ENCODE assay signal across 1 cellular context in the genomic region with DNA sequence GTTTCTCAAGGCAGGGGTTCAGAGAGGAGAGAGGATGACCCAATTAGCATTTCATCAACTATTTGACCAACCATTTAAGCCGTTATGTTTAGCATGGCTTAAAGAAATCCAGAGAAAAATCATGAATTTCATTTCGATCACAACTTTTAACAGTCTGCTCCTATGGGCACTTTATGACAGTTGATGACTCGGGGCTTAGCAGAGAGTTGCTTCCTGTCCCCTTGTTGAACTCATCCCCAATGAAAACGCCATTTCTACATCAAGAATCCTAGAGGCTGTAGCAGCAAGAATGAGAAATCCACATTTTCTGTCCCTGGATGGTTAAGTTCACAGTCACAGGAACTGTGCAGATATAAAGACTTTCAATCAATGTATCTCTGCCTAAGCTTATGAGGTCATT.
TF ChIP-seq lines count a peak whose summit lies in the region.

No MANE protein-coding gene starts in this region.

TF ChIP-seq in WTC11, 78 proteins besides CTCF, POLR2A, EP300 and RAD21 (continued from another document):
- TF ChIP-seq ARID4B (CRISPR knock-in tag; IDR thresholded peaks at IDR 0.05; ENCODE audit: borderline replicate concordance): no peak
